22 cellular contexts compared by ENCODE assay signal in the genomic region with DNA sequence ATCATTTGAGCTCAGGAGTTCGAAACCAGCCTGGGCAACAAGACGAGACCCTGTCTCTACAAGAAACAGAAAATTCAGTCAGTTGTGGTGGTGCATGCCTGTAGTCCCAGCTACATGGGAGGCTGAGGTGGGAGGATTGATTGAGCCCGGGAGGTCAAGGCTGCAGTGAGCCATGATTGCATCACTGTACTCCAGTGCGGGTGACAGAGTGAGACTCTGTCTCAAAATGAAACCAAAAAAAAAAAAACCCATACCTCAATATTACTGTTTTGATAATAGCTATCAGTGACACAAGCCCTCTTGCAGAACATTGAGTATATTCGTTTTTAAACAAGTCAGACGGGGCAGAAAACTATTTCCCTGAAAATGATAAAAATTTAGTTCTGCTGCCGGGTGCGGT.
"Had no signal": no experiment of that assay in that cellular context is flagged by ENCODE, and none has a peak within 500 bp of the region (broad histone marks: within the 10 kb centered on the region; RNA-seq: fewer than 3 reads in every experiment).

No MANE protein-coding gene starts in this region.

- DNase-seq: activated B cell treated with CpG ODN at 0.5 μM for 24 hours; activated CD4-positive, alpha-beta T cell treated with anti-CD3 and anti-CD28 coated beads for 4 hours; activated CD8-positive, alpha-beta memory T cell treated with anti-CD3 and anti-CD28 coated beads, Interleukin-2, amount 50 U/mL, for 48 hours; activated CD8-positive, alpha-beta T cell treated with anti-CD3 and anti-CD28 coated beads, Interleukin-2, amount 10 ng/mL, durations not matched to agents 7 days and 5 days; activated effector memory CD4-positive, alpha-beta T cell treated with Interleukin-2 at 50 U/mL for 16 hours; activated naive CD4-positive, alpha-beta T cell; activated T-cell treated with anti-CD3 and anti-CD28 coated beads, Interleukin-2, amount 50 U/mL, for 1 hour; amniotic stem cell; body of pancreas; central memory CD4-positive, alpha-beta T cell; MM.1S; NCI-H1105; NCI-H1436 treated with DMSO at 0.1 percent for 48 hours; NCI-H187; NCI-H2081 treated with DMSO at 0.1 percent for 48 hours; NCI-H446; NCI-H524; SHP77 treated with DMSO at 0.1 percent for 48 hours; T-helper 2 cell; T1000 had no signal

- H3K27ac ChIP-seq: ascending aorta, body of pancreas had no signal

- H3K27me3 Mint-ChIP-seq: activated B cell treated with CpG ODN at 0.5 μM for 24 hours; activated naive CD4-positive, alpha-beta T cell treated with anti-CD3 and anti-CD28 coated beads, Interleukin-2, amount 50 U/mL, for 24 hours had no signal

- H3K4me3 ChIP-seq: body of pancreas had no signal

- H3K27ac Mint-ChIP-seq: activated B cell treated with CpG ODN at 0.5 μM for 24 hours; activated CD8-positive, alpha-beta T cell treated with anti-CD3 and anti-CD28 coated beads, Interleukin-2, amount 10 ng/mL, durations not matched to agents 7 days and 5 days; activated naive CD4-positive, alpha-beta T cell treated with anti-CD3 and anti-CD28 coated beads, Interleukin-2, amount 50 U/mL, for 24 hours had no signal

- H3K4me1 ChIP-seq: ascending aorta, body of pancreas had no signal

- H3K27me3 ChIP-seq: ascending aorta, body of pancreas had no signal

- H3K4me3 Mint-ChIP-seq: activated B cell treated with CpG ODN at 0.5 μM for 24 hours; activated CD8-positive, alpha-beta T cell treated with anti-CD3 and anti-CD28 coated beads, Interleukin-2, amount 10 ng/mL, durations not matched to agents 7 days and 5 days; activated naive CD4-positive, alpha-beta T cell treated with anti-CD3 and anti-CD28 coated beads, Interleukin-2, amount 50 U/mL, for 24 hours had no signal

- ATAC-seq: activated CD8-positive, alpha-beta T cell treated with anti-CD3 and anti-CD28 coated beads, Interleukin-2, amount 10 ng/mL, durations not matched to agents 7 days and 5 days; body of pancreas had no signal

- H3K9me3 Mint-ChIP-seq: activated naive CD4-positive, alpha-beta T cell treated with anti-CD3 and anti-CD28 coated beads, Interleukin-2, amount 50 U/mL, for 24 hours had no signal

- H3K4me1 Mint-ChIP-seq: activated naive CD4-positive, alpha-beta T cell treated with anti-CD3 and anti-CD28 coated beads, Interleukin-2, amount 50 U/mL, for 24 hours had no signal
